In genomic region chr2:200860092-200860795, GRCh38 we compare ENCODE assay signal across 9 cellular contexts. TPM values are rescaled to one million over a fixed set of nuclear protein-coding genes. Genes with fewer than 3 reads are reported as not detected.
DNase-seq lines count a peak whose midpoint lies in the region; ATAC-seq and TF ChIP-seq lines count a peak whose summit lies in the region.
"Had no signal": no experiment of that assay in that cellular context is flagged by ENCODE, and none has a peak within 500 bp of the region (broad histone marks: within the 10 kb centered on the region; RNA-seq: fewer than 3 reads in every experiment).

No MANE protein-coding gene starts in this region.

- H3K4me1 ChIP-seq in Caco-2 = peaks cover 10% of the 10 kb centered on the region
- peaks cover 49% of the 10 kb centered on the region for H3K4me1 ChIP-seq in psoas muscle

- H3K36me3 ChIP-seq in Caco-2 (ENCODE audit: control insufficient read depth, insufficient read depth, low read length) (peaks cover 4% of the 10 kb centered on the region; the same call in 1 of the 2 replicates), psoas muscle (ENCODE audit: insufficient read depth in 1 of 2, low read depth in 1 of 2) (peaks cover 8 to 73% of the 10 kb centered on the region in 2 donors)

- H3K27me3 ChIP-seq in Caco-2 (replicated peaks; ENCODE audit: control insufficient read depth, insufficient read depth, low read length) (no peaks in the 10 kb centered on the region), psoas muscle (ENCODE audit: insufficient read depth in 3 of 3, low read length in 2 of 3) (no peaks in the 10 kb centered on the region)

- POLR2A ChIA-PET in Caco-2 (lab: Charles Lee) = no interaction called here
- POLR2A ChIA-PET in activated CD8-positive, alpha-beta T cell treated with anti-CD3 and anti-CD28 coated beads, Interleukin-2, amount 10 ng/mL, durations not matched to agents 7 days and 5 days (lab: Charles Lee) = interaction anchor here (1.1 to 2.0 kb wide), 3 partner anchors 27 to 29 kb away, joined by 3 to 6 read pairs (median 6); partner anchors contain the start of genes NIF3L1 and PPIL3

- H3K4me3 Mint-ChIP-seq in Caco-2 (ENCODE audit: unreplicated experiment) = no peak overlapping the region
- peak overlapping the region; percentile 95 for H3K4me3 Mint-ChIP-seq in activated CD8-positive, alpha-beta T cell treated with anti-CD3 and anti-CD28 coated beads, Interleukin-2, amount 10 ng/mL, durations not matched to agents 7 days and 5 days

- WGBS in psoas muscle, 3 donors = 12 to 20% (median 15%) methylated on average over 12 of the region's 12 CpGs

- H3K9me3 Mint-ChIP-seq in Caco-2 (ENCODE audit: unreplicated experiment) = no peaks in the 10 kb centered on the region
- no peaks in the 10 kb centered on the region for H3K9me3 Mint-ChIP-seq in activated CD8-positive, alpha-beta T cell treated with anti-CD3 and anti-CD28 coated beads, Interleukin-2, amount 10 ng/mL, durations not matched to agents 7 days and 5 days (ENCODE audit: insufficient read depth)

- H3K27ac ChIP-seq in psoas muscle = peak overlapping the region; percentile 100

- peak overlapping the region; percentile 31 for H3K27ac Mint-ChIP-seq in Caco-2 (ENCODE audit: unreplicated experiment)
- H3K27ac Mint-ChIP-seq in activated CD8-positive, alpha-beta T cell treated with anti-CD3 and anti-CD28 coated beads, Interleukin-2, amount 10 ng/mL, durations not matched to agents 7 days and 5 days = peak overlapping the region; percentile 76

- CTCF ChIA-PET in Caco-2 (lab: Charles Lee) = no interaction called here
- CTCF ChIA-PET in activated CD8-positive, alpha-beta T cell treated with anti-CD3 and anti-CD28 coated beads, Interleukin-2, amount 10 ng/mL, durations not matched to agents 7 days and 5 days (lab: Charles Lee) = interaction anchor here (1.9 kb wide), 1 partner anchor 147 kb away, joined by 5 read pairs; no protein-coding TSS in a partner anchor

- ATAC-seq in activated CD8-positive, alpha-beta T cell treated with anti-CD3 and anti-CD28 coated beads, Interleukin-2, amount 10 ng/mL, durations not matched to agents 7 days and 5 days = no peak
- no peak for ATAC-seq in psoas muscle
- ATAC-seq in HG03097 (IDR thresholded peaks at IDR 0.05; ENCODE audit: low FRiP score, unreplicated experiment) = no peak
- no peak for ATAC-seq in HG03378 (IDR thresholded peaks at IDR 0.05; ENCODE audit: unreplicated experiment)

- DNase-seq in Caco-2 (no peak), fibroblast of villous mesenchyme (ENCODE audit: low read depth) (peak; percentile 48), psoas muscle (no peak), SIG-M5 (lab: John Stamatoyannopoulos, UW) (no peak), NOMO-1 treated with dmso at 0.1 percent for 144 hours (lab: John Stamatoyannopoulos, UW; ENCODE audit: unreplicated experiment) (no peak)
- peak; percentile 40 for DNase-seq in activated CD8-positive, alpha-beta T cell treated with anti-CD3 and anti-CD28 coated beads, Interleukin-2, amount 10 ng/mL, durations not matched to agents 7 days and 5 days
- DNase-seq: NCI-H1930 had no signal

- peaks cover 92% of the 10 kb centered on the region for H3K36me3 Mint-ChIP-seq in Caco-2 (ENCODE audit: insufficient read depth, unreplicated experiment)
- peaks cover 82% of the 10 kb centered on the region for H3K36me3 Mint-ChIP-seq in activated CD8-positive, alpha-beta T cell treated with anti-CD3 and anti-CD28 coated beads, Interleukin-2, amount 10 ng/mL, durations not matched to agents 7 days and 5 days (ENCODE audit: low read depth)

- no TSS peak for BruUV-seq in Caco-2 (replicated peaks; lab: Mats Ljungman, UMichigan)

- intact Hi-C loops in Caco-2 (cut with micrococcal nuclease; ENCODE audit: unreplicated experiment) (loop anchor here (5.0 kb wide), 1 partner anchor 103 kb away; no protein-coding TSS in a partner anchor), psoas muscle (cut with DNase I) (loop anchor here in 1 of 2 donors (5.0 kb wide), 1 partner anchor 48 kb away; the partner anchor contains the start of gene BZW1)

- H3K4me3 ChIP-seq in Caco-2 (ENCODE audit: low read depth, low read length) (no peak overlapping the region), fibroblast of villous mesenchyme (ENCODE audit: low read depth, low read length) (peak overlapping the region; percentile 91), psoas muscle (peak overlapping the region; percentile 84)

- H3K9me3 ChIP-seq in Caco-2 = no peaks in the 10 kb centered on the region
- no peaks in the 10 kb centered on the region for H3K9me3 ChIP-seq in psoas muscle

- H3K4me1 Mint-ChIP-seq in Caco-2 (ENCODE audit: low read depth, unreplicated experiment) = peaks cover 25% of the 10 kb centered on the region
- peaks cover 56% of the 10 kb centered on the region for H3K4me1 Mint-ChIP-seq in activated CD8-positive, alpha-beta T cell treated with anti-CD3 and anti-CD28 coated beads, Interleukin-2, amount 10 ng/mL, durations not matched to agents 7 days and 5 days (ENCODE audit: low read depth)

- TF ChIP-seq CTCF in Caco-2 (IDR thresholded peaks at IDR 0.05; ENCODE audit: insufficient read depth in 1 of 2, low read depth in 1 of 2, low read length in 1 of 2, severe bottlenecking in 1 of 2, unreplicated experiment in 1 of 2) = no peak
- no peak for TF ChIP-seq CTCF in fibroblast of villous mesenchyme (IDR thresholded peaks at IDR 0.05; ENCODE audit: insufficient read depth, low read depth, low read length)
- no peak for TF ChIP-seq CTCF in psoas muscle (IDR thresholded peaks at IDR 0.05)

- no peaks in the 10 kb centered on the region for H3K27me3 Mint-ChIP-seq in Caco-2 (ENCODE audit: insufficient read depth, unreplicated experiment)
- H3K27me3 Mint-ChIP-seq in activated CD8-positive, alpha-beta T cell treated with anti-CD3 and anti-CD28 coated beads, Interleukin-2, amount 10 ng/mL, durations not matched to agents 7 days and 5 days (ENCODE audit: low read depth) = no peaks in the 10 kb centered on the region

RNA-seq across cellular contexts. Expression of gene CLK1, which starts 4.2 kb away (rescaled TPM):
- 62.6 and 68.0 TPM in 2 replicates for total RNA-seq in Caco-2 (2022)
- total RNA-seq in activated CD8-positive, alpha-beta T cell treated with anti-CD3 and anti-CD28 coated beads, Interleukin-2, amount 10 ng/mL, durations not matched to agents 7 days and 5 days = 100 to 1,000 TPM; 122 to 126 TPM
- total RNA-seq in fibroblast of villous mesenchyme = 39.9 and 64.8 TPM in 2 replicates
- total RNA-seq in psoas muscle = 10 to 100 TPM; 30.6 to 71.0 (median 41.3) TPM
- 10 to 100 TPM; 49.4 to 91.8 (median 86.6) TPM for polyA plus RNA-seq in psoas muscle

RNA-seq across cellular contexts. Expression of gene PPIL3, which starts 28.6 kb away (rescaled TPM):
- total RNA-seq in Caco-2 (2022) (17.6 and 25.0 TPM in 2 replicates), fibroblast of villous mesenchyme (28.0 and 38.9 TPM in 2 replicates), psoas muscle (10 to 100 TPM; 13.8 to 18.5 (median 16.8) TPM)
- 10 to 100 TPM; 81.6 to 82.9 TPM for total RNA-seq in activated CD8-positive, alpha-beta T cell treated with anti-CD3 and anti-CD28 coated beads, Interleukin-2, amount 10 ng/mL, durations not matched to agents 7 days and 5 days
- 10 to 100 TPM; 10.7 to 31.2 (median 18.1) TPM for polyA plus RNA-seq in psoas muscle

RNA-seq across cellular contexts. Expression of gene NIF3L1, which starts 28.9 kb away (rescaled TPM):
- total RNA-seq in Caco-2 (2022) (40.7 and 49.7 TPM in 2 replicates), fibroblast of villous mesenchyme (22.9 and 30.2 TPM in 2 replicates), psoas muscle (10 to 100 TPM; 11.6 to 21.7 (median 16.0) TPM)
- total RNA-seq in activated CD8-positive, alpha-beta T cell treated with anti-CD3 and anti-CD28 coated beads, Interleukin-2, amount 10 ng/mL, durations not matched to agents 7 days and 5 days = 10 to 100 TPM; 37.0 to 39.0 TPM
- polyA plus RNA-seq in psoas muscle = 10 to 100 TPM; 21.2 to 50.0 (median 37.8) TPM

RNA-seq across cellular contexts. Expression of gene BZW1, which starts 48.5 kb away (rescaled TPM):
- total RNA-seq in Caco-2 (2022) (322 and 325 TPM in 2 replicates), fibroblast of villous mesenchyme (528 and 662 TPM in 2 replicates), psoas muscle (100 to 1,000 TPM in 3 of 4 donors, 10 to 100 TPM in 1; 55.6 to 122 (median 114) TPM)
- total RNA-seq in activated CD8-positive, alpha-beta T cell treated with anti-CD3 and anti-CD28 coated beads, Interleukin-2, amount 10 ng/mL, durations not matched to agents 7 days and 5 days = 100 to 1,000 TPM; 276 to 304 TPM
- 100 to 1,000 TPM in 2 of 3 donors, 10 to 100 TPM in 1; 52.5 to 223 (median 163) TPM for polyA plus RNA-seq in psoas muscle

Comparison
In these comparisons a context has a peak if more than half of its experiments do, and no peak if none do; other contexts are left out.
1. DNase-seq: peak in activated CD8-positive, alpha-beta T cell treated with anti-CD3 and anti-CD28 coated beads, Interleukin-2, amount 10 ng/mL, durations not matched to agents 7 days and 5 days (single experiment) and fibroblast of villous mesenchyme (single experiment); none in Caco-2 (0 of 2), psoas muscle (0 of 2), SIG-M5 (single experiment) and NOMO-1 treated with dmso at 0.1 percent for 144 hours (single experiment).